2 cellular contexts compared by ENCODE assay signal in the genomic region with DNA sequence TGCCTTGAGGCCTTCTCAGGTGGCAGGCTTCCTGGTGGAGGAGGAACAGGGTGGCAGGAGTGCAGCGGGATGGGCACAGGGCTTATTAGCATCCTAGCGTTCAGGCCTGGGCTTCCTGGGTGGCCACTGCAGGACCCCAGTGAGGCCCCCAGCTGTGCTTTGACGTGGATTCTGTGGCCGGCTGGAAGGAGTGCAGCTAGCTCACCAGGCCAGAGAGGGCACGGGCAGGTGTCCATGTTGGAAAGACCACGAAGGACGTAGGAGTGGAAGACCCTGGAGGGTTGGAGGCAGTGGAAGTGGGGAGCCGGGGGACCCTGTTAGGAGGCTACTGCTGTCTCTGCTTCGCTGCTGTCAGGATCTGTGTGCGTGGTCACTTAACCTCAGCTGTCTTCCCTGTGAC.
TF ChIP-seq lines count a peak whose summit lies in the region.

No MANE protein-coding gene starts in this region.

TF ChIP-seq in liver, 16 proteins besides CTCF, POLR2A, EP300 and RAD21:
- TF ChIP-seq, protein P1, sequence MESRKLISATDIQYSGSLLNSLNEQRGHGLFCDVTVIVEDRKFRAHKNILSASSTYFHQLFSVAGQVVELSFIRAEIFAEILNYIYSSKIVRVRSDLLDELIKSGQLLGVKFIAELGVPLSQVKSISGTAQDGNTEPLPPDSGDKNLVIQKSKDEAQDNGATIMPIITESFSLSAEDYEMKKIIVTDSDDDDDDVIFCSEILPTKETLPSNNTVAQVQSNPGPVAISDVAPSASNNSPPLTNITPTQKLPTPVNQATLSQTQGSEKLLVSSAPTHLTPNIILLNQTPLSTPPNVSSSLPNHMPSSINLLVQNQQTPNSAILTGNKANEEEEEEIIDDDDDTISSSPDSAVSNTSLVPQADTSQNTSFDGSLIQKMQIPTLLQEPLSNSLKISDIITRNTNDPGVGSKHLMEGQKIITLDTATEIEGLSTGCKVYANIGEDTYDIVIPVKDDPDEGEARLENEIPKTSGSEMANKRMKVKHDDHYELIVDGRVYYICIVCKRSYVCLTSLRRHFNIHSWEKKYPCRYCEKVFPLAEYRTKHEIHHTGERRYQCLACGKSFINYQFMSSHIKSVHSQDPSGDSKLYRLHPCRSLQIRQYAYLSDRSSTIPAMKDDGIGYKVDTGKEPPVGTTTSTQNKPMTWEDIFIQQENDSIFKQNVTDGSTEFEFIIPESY (IDR thresholded peaks at IDR 0.05): no peak
- TF ChIP-seq FOXA1 (IDR thresholded peaks at IDR 0.05): no peak
- TF ChIP-seq NR2F2 (IDR thresholded peaks at IDR 0.05): no peak
- no peak for TF ChIP-seq JUND (IDR thresholded peaks at IDR 0.05)
- no peak for TF ChIP-seq SP1 (IDR thresholded peaks at IDR 0.05)
- no peak for TF ChIP-seq FOXA2 (IDR thresholded peaks at IDR 0.05)
- TF ChIP-seq, protein P2, sequence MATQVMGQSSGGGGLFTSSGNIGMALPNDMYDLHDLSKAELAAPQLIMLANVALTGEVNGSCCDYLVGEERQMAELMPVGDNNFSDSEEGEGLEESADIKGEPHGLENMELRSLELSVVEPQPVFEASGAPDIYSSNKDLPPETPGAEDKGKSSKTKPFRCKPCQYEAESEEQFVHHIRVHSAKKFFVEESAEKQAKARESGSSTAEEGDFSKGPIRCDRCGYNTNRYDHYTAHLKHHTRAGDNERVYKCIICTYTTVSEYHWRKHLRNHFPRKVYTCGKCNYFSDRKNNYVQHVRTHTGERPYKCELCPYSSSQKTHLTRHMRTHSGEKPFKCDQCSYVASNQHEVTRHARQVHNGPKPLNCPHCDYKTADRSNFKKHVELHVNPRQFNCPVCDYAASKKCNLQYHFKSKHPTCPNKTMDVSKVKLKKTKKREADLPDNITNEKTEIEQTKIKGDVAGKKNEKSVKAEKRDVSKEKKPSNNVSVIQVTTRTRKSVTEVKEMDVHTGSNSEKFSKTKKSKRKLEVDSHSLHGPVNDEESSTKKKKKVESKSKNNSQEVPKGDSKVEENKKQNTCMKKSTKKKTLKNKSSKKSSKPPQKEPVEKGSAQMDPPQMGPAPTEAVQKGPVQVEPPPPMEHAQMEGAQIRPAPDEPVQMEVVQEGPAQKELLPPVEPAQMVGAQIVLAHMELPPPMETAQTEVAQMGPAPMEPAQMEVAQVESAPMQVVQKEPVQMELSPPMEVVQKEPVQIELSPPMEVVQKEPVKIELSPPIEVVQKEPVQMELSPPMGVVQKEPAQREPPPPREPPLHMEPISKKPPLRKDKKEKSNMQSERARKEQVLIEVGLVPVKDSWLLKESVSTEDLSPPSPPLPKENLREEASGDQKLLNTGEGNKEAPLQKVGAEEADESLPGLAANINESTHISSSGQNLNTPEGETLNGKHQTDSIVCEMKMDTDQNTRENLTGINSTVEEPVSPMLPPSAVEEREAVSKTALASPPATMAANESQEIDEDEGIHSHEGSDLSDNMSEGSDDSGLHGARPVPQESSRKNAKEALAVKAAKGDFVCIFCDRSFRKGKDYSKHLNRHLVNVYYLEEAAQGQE (IDR thresholded peaks at IDR 0.05): no peak
- TF ChIP-seq, protein P3, sequence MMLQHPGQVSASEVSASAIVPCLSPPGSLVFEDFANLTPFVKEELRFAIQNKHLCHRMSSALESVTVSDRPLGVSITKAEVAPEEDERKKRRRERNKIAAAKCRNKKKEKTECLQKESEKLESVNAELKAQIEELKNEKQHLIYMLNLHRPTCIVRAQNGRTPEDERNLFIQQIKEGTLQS (IDR thresholded peaks at IDR 0.05): no peak
- TF ChIP-seq HNF4A (conservative IDR thresholded peaks at IDR 0.05): no peak
- no peak for TF ChIP-seq EGR1 (IDR thresholded peaks at IDR 0.05; ENCODE audit: low read depth in 2 of 2)
- TF ChIP-seq, protein P4, sequence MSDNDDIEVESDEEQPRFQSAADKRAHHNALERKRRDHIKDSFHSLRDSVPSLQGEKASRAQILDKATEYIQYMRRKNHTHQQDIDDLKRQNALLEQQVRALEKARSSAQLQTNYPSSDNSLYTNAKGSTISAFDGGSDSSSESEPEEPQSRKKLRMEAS (IDR thresholded peaks at IDR 0.05): no peak
- no peak for TF ChIP-seq RXRA (IDR thresholded peaks at IDR 0.05)
- no peak for TF ChIP-seq HNF4G (IDR thresholded peaks at IDR 0.05)
- no peak for TF ChIP-seq YY1 (IDR thresholded peaks at IDR 0.05)
- TF ChIP-seq GABPA (IDR thresholded peaks at IDR 0.05 in 1 of 2, conservative IDR thresholded peaks at IDR 0.05 in 1 of 2): no peak
- TF ChIP-seq TAF1 (conservative IDR thresholded peaks at IDR 0.05): no peak

TF ChIP-seq in HepG2, 621 proteins besides CTCF, POLR2A, EP300 and RAD21:
- TF ChIP-seq ZNF557 (CRISPR knock-in tag; IDR thresholded peaks at IDR 0.05): no peak
- TF ChIP-seq ZBTB21 (CRISPR knock-in tag; IDR thresholded peaks at IDR 0.05): no peak
- TF ChIP-seq HES4 (CRISPR knock-in tag; IDR thresholded peaks at IDR 0.05; ENCODE audit: borderline replicate concordance): no peak
- TF ChIP-seq, protein P5, sequence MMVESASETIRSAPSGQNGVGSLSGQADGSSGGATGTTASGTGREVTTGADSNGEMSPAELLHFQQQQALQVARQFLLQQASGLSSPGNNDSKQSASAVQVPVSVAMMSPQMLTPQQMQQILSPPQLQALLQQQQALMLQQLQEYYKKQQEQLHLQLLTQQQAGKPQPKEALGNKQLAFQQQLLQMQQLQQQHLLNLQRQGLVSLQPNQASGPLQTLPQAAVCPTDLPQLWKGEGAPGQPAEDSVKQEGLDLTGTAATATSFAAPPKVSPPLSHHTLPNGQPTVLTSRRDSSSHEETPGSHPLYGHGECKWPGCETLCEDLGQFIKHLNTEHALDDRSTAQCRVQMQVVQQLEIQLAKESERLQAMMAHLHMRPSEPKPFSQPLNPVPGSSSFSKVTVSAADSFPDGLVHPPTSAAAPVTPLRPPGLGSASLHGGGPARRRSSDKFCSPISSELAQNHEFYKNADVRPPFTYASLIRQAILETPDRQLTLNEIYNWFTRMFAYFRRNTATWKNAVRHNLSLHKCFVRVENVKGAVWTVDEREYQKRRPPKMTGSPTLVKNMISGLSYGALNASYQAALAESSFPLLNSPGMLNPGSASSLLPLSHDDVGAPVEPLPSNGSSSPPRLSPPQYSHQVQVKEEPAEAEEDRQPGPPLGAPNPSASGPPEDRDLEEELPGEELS (CRISPR knock-in tag; IDR thresholded peaks at IDR 0.05): no peak
- no peak for TF ChIP-seq ZNF672 (CRISPR knock-in tag; IDR thresholded peaks at IDR 0.05)
- no peak for TF ChIP-seq XRCC5 (optimal IDR thresholded peaks at IDR 0.05; ENCODE audit: low read length)
- no peak for TF ChIP-seq ATM (IDR thresholded peaks at IDR 0.05; ENCODE audit: borderline replicate concordance)
- TF ChIP-seq ATF1 (CRISPR knock-in tag; IDR thresholded peaks at IDR 0.05): no peak
- no peak for TF ChIP-seq SMAD9 (CRISPR knock-in tag; IDR thresholded peaks at IDR 0.05)
- TF ChIP-seq, protein P6, sequence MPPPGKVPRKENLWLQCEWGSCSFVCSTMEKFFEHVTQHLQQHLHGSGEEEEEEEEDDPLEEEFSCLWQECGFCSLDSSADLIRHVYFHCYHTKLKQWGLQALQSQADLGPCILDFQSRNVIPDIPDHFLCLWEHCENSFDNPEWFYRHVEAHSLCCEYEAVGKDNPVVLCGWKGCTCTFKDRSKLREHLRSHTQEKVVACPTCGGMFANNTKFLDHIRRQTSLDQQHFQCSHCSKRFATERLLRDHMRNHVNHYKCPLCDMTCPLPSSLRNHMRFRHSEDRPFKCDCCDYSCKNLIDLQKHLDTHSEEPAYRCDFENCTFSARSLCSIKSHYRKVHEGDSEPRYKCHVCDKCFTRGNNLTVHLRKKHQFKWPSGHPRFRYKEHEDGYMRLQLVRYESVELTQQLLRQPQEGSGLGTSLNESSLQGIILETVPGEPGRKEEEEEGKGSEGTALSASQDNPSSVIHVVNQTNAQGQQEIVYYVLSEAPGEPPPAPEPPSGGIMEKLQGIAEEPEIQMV (CRISPR knock-in tag; IDR thresholded peaks at IDR 0.05; ENCODE audit: low read depth): no peak
- no peak for TF ChIP-seq CBX2 (IDR thresholded peaks at IDR 0.05; ENCODE audit: low read depth, low read length)
- no peak for TF ChIP-seq CBX2 (CRISPR knock-in tag; IDR thresholded peaks at IDR 0.05; ENCODE audit: low read depth)
- TF ChIP-seq FOXA1 (IDR thresholded peaks at IDR 0.05): no peak
- TF ChIP-seq FOXA1 (CRISPR knock-in tag; IDR thresholded peaks at IDR 0.05): no peak
TF ChIP-seq in HepG2: peak in this region for 0.
